26 cellular contexts compared by ENCODE assay signal in the genomic region with DNA sequence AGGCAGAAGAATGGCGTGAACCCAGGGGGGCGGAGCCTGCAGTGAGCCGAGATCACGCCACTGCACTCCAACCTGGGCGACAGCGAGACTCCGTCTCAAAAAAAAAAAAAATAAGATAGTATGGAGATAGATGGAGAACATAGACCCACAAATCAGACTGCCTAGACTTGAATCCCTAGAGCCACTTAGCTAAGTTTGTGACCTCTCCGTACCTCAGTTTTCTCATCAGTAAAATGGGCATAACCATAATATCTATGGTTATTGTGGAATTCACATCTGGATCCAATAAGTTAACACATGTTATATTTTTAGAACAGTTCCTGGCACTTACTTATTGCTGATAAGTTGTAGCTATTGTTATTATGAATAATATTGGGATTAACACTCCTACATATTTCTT. TPM values are rescaled to one million over a fixed set of nuclear protein-coding genes. Genes with fewer than 3 reads are reported as not detected.
DNase-seq lines count a peak whose midpoint lies in the region; ATAC-seq, FAIRE-seq and TF ChIP-seq lines count a peak whose summit lies in the region.
"Had no signal": no experiment of that assay in that cellular context is flagged by ENCODE, and none has a peak within 500 bp of the region (broad histone marks: within the 10 kb centered on the region; RNA-seq: fewer than 3 reads in every experiment).

No MANE protein-coding gene starts in this region.

- POLR2A ChIA-PET in HepG2 (lab: Yijun Ruan, JAX) = no interaction called here
- POLR2A ChIA-PET in naive thymus-derived CD8-positive, alpha-beta T cell (lab: Charles Lee) = interaction anchor here (1.1 to 3.5 kb wide), 4 partner anchors 8 to 26 kb away, joined by 3 to 60 read pairs (median 15); a partner anchor contains a TSS

- H3K27ac Mint-ChIP-seq in central memory CD8-positive, alpha-beta T cell (ENCODE audit: low read depth) = peak overlapping the region; percentile 52
- peak overlapping the region in 8 of 10 donors; percentile 33 to 90 (median 63) for H3K27ac Mint-ChIP-seq in naive thymus-derived CD8-positive, alpha-beta T cell
- H3K27ac Mint-ChIP-seq: HFFc6 had no signal

- no peak overlapping the region for H3K4me3 ChIP-seq in HepG2 (replicated peaks in 1 of 3; ENCODE audit: insufficient read depth in 1 of 3, low read depth in 2 of 3, low read length in 3 of 3)
- H3K4me3 ChIP-seq in right lobe of liver = no peak overlapping the region
- no peak overlapping the region for H3K4me3 ChIP-seq in osteoblast (ENCODE audit: insufficient read depth, low read length)
- H3K4me3 ChIP-seq in thyroid gland (replicated peaks in 1 of 3) = no peak overlapping the region
- H3K4me3 ChIP-seq: HAP-1 had no signal

- H3K36me3 Mint-ChIP-seq in central memory CD8-positive, alpha-beta T cell (ENCODE audit: insufficient read depth) = peaks cover 2% of the 10 kb centered on the region
- peaks cover 0 to 2% (median 0%) of the 10 kb centered on the region in 3 donors for H3K36me3 Mint-ChIP-seq in naive thymus-derived CD8-positive, alpha-beta T cell
- H3K36me3 Mint-ChIP-seq: CD4-positive, alpha-beta memory T cell had no signal

- H3K79me2 ChIP-seq in HepG2 (ENCODE audit: insufficient read depth, low read length) = no peaks in the 10 kb centered on the region
- H3K79me2 ChIP-seq in osteoblast (ENCODE audit: insufficient read depth, low read length) = no peaks in the 10 kb centered on the region

- CTCF ChIA-PET in HepG2 (lab: Yijun Ruan, JAX; ENCODE audit: low intra/inter-chr PET ratio, low total read pairs) = no interaction called here

- H3K27me3 Mint-ChIP-seq in central memory CD8-positive, alpha-beta T cell = no peaks in the 10 kb centered on the region
- H3K27me3 Mint-ChIP-seq in naive thymus-derived CD8-positive, alpha-beta T cell = no peaks in the 10 kb centered on the region
- H3K27me3 Mint-ChIP-seq: CD4-positive, alpha-beta memory T cell had no signal

- H3K9me3 ChIP-seq in HepG2 (ENCODE audit: low read length) (no peaks in the 10 kb centered on the region), right lobe of liver (no peaks in the 10 kb centered on the region), osteoblast (ENCODE audit: low read depth, low read length) (no peaks in the 10 kb centered on the region), thyroid gland (no peaks in the 10 kb centered on the region)
- H3K9me3 ChIP-seq: HAP-1 had no signal

- no peak for FAIRE-seq in HepG2 (lab: Jason Lieb, UNC)
- FAIRE-seq: GM12891, GM18507, H54 had no signal

- TF ChIP-seq POLR2A in HepG2 (IDR thresholded peaks at IDR 0.05; ENCODE audit: insufficient read depth in 1 of 2, low read depth in 2 of 2, low read length in 2 of 2) (no peak), right lobe of liver (IDR thresholded peaks at IDR 0.05) (no peak), thyroid gland (IDR thresholded peaks at IDR 0.05) (no peak)

- peaks cover 14% of the 10 kb centered on the region for H3K4me1 Mint-ChIP-seq in central memory CD8-positive, alpha-beta T cell
- peaks cover 20 to 36% (median 27%) of the 10 kb centered on the region in 4 donors for H3K4me1 Mint-ChIP-seq in naive thymus-derived CD8-positive, alpha-beta T cell

- no peak for TF ChIP-seq RAD21 in HepG2 (CRISPR knock-in tag; IDR thresholded peaks at IDR 0.05)

- ATAC-seq in HepG2 (no peak), right lobe of liver (no peak), HG03159 (IDR thresholded peaks at IDR 0.05; ENCODE audit: unreplicated experiment) (no peak)
- no peak for ATAC-seq in central memory CD8-positive, alpha-beta T cell (replicated peaks; ENCODE audit: extremely low read depth, poor library complexity, severe bottlenecking)
- no peak for ATAC-seq in naive thymus-derived CD8-positive, alpha-beta T cell

- H3K4me1 ChIP-seq in HepG2 (ENCODE audit: insufficient read depth, low read length) = peaks cover 20% of the 10 kb centered on the region
- H3K4me1 ChIP-seq in right lobe of liver = no peaks in the 10 kb centered on the region
- no peaks in the 10 kb centered on the region for H3K4me1 ChIP-seq in osteoblast (ENCODE audit: insufficient read depth, low read length)
- H3K4me1 ChIP-seq in thyroid gland = no peaks in the 10 kb centered on the region
- H3K4me1 ChIP-seq: HAP-1 had no signal

- H4K20me1 ChIP-seq in HepG2 (ENCODE audit: insufficient read depth, low read length) (no peaks in the 10 kb centered on the region), osteoblast (ENCODE audit: insufficient read depth, low read length) (no peaks in the 10 kb centered on the region)

- TF ChIP-seq CTCF in HepG2 (CRISPR knock-in tag; IDR thresholded peaks at IDR 0.05) (no peak), right lobe of liver (IDR thresholded peaks at IDR 0.05) (no peak), osteoblast (IDR thresholded peaks at IDR 0.05; ENCODE audit: extremely low read depth, low read depth, low read length) (no peak), thyroid gland (IDR thresholded peaks at IDR 0.05) (no peak)

- in situ Hi-C loops in HepG2 (cut with HindIII; ENCODE audit: extremely low pct_ligation_motif_present, low pct_unique_long_range_greater_than_20kb) = no loop called here

- TF ChIP-seq EP300 in HepG2 (IDR thresholded peaks at IDR 0.05; ENCODE audit: low read depth in 2 of 2, low read length in 2 of 2) (no peak), HepG2 (CRISPR knock-in tag; IDR thresholded peaks at IDR 0.05; ENCODE audit: borderline replicate concordance) (no peak)

- WGBS in HepG2 (ENCODE audit: low lambda C conversion rate) = 38% methylated on average over 8 of the region's 8 CpGs
- WGBS in right lobe of liver (ENCODE audit: insufficient coverage, low coverage, low lambda C conversion rate, missing lambda C conversion rate) = 79% methylated on average over 8 of the region's 8 CpGs
- 92 to 95% methylated on average over 8 of the region's 8 CpGs for WGBS in thyroid gland, 2 donors

- no peak for DNase-seq in HepG2 (ENCODE audit: low spot score)
- no peak for DNase-seq in right lobe of liver
- no peak for DNase-seq in central memory CD8-positive, alpha-beta T cell (ENCODE audit: low spot score in 2 of 2)
- DNase-seq in naive thymus-derived CD8-positive, alpha-beta T cell = no peak
- DNase-seq in osteoblast (ENCODE audit: insufficient read length, low spot score, missing footprints) = peak; percentile 10
- DNase-seq in T-helper 9 cell = no peak
- DNase-seq in thyroid gland = no peak
- DNase-seq: C1 segment of cervical spinal cord; Calu3; CD4-positive, alpha-beta memory T cell; COR-L47; DMS53; DMS79 treated with DMSO at 0.1 percent for 48 hours; GF-D8; GOT3; HFFc6 had no signal

- H3K36me3 ChIP-seq in HepG2 (replicated peaks in 1 of 2; ENCODE audit: control insufficient read depth in 1 of 2, insufficient read depth in 2 of 2, low read length in 2 of 2) (no peaks in the 10 kb centered on the region), right lobe of liver (no peaks in the 10 kb centered on the region), osteoblast (ENCODE audit: insufficient read depth, low read length) (no peaks in the 10 kb centered on the region), thyroid gland (no peaks in the 10 kb centered on the region)
- H3K36me3 ChIP-seq: HAP-1 had no signal

- no peak overlapping the region for H3K27ac ChIP-seq in HepG2 (ENCODE audit: extremely low read length, insufficient read depth, low read length)
- no peak overlapping the region for H3K27ac ChIP-seq in right lobe of liver
- H3K27ac ChIP-seq in osteoblast (ENCODE audit: low read depth, low read length) = no peak overlapping the region
- H3K27ac ChIP-seq in thyroid gland = no peak overlapping the region

- no peaks in the 10 kb centered on the region for H3K9me3 Mint-ChIP-seq in central memory CD8-positive, alpha-beta T cell
- H3K9me3 Mint-ChIP-seq in naive thymus-derived CD8-positive, alpha-beta T cell = no peaks in the 10 kb centered on the region
- H3K9me3 Mint-ChIP-seq: CD4-positive, alpha-beta memory T cell; HFFc6 had no signal

- H3K4me3 Mint-ChIP-seq in central memory CD8-positive, alpha-beta T cell = no peak overlapping the region
- no peak overlapping the region for H3K4me3 Mint-ChIP-seq in naive thymus-derived CD8-positive, alpha-beta T cell
- H3K4me3 Mint-ChIP-seq: HFFc6 had no signal

- H3K4me2 ChIP-seq in HepG2 (ENCODE audit: low read depth, low read length) (no peak overlapping the region), osteoblast (ENCODE audit: insufficient read depth, low read length) (no peak overlapping the region)

- H3K9ac ChIP-seq in HepG2 (ENCODE audit: insufficient read depth, low read depth, low read length) = no peak overlapping the region

- BruUV-seq in HepG2 (replicated peaks; lab: Mats Ljungman, UMichigan) = no TSS peak

- peaks cover 0 to 4% of the 10 kb centered on the region in 2 experiments; a peak in 1 of 5 replicates for H3K27me3 ChIP-seq in HepG2 (ENCODE audit: control insufficient read depth in 1 of 2, insufficient read depth in 2 of 2, low read length in 2 of 2)
- H3K27me3 ChIP-seq in right lobe of liver = no peaks in the 10 kb centered on the region
- no peaks in the 10 kb centered on the region for H3K27me3 ChIP-seq in osteoblast (ENCODE audit: insufficient read depth, low read length)
- H3K27me3 ChIP-seq in thyroid gland = no peaks in the 10 kb centered on the region

- H2AFZ ChIP-seq in HepG2 (ENCODE audit: low read length) (no peak overlapping the region), osteoblast (ENCODE audit: low read length) (no peak overlapping the region)

- intact Hi-C loops in HepG2 (cut with micrococcal nuclease; ENCODE audit: unreplicated experiment) = no loop called here
- intact Hi-C loops in right lobe of liver (cut with DNase I) = no loop called here
- intact Hi-C loops in thyroid gland (cut with DNase I) = no loop called here

RNA-seq across cellular contexts. Expression of a gene that starts 7.2 kb away (rescaled TPM):
- total RNA-seq in HepG2 (2016; rRNA removed; fragmentation: Illumina TruSeq; extraction: Trizol) (not detected in 2 replicates), right lobe of liver (not detected), osteoblast (not detected in 2 replicates), thyroid gland (not detected)
- not detected in 2 replicates for total RNA-seq in HepG2 (2016; cell fraction: cytosol; rRNA removed; fragmentation: Illumina TruSeq; extraction: Trizol; ENCODE audit: low read depth)
- total RNA-seq in HepG2 (2016; cell fraction: insoluble cytoplasmic fraction; rRNA removed; fragmentation: Illumina TruSeq; extraction: Trizol) = not detected in 2 replicates
- not detected in 2 replicates for total RNA-seq in HepG2 (2016; cell fraction: membrane; rRNA removed; fragmentation: Illumina TruSeq; extraction: Trizol)
- not detected in 2 replicates for total RNA-seq in HepG2 (2016; cell fraction: nucleus; rRNA removed; fragmentation: Illumina TruSeq; extraction: Trizol)
- polyA plus RNA-seq in HepG2 (2011; rRNA removed) = not detected in 2 replicates
- polyA plus RNA-seq in HepG2 (2011; cell fraction: cytosol; rRNA removed) = not detected in 2 replicates
- polyA plus RNA-seq in HepG2 (2011; cell fraction: nucleus; rRNA removed) = not detected in 2 replicates
- 0.47 and 0.59 TPM in 2 replicates for polyA plus RNA-seq in HepG2 (2012)
- not detected in 2 replicates for polyA plus RNA-seq in HepG2 (2016; cell fraction: cytosol; fragmentation: Illumina TruSeq; extraction: Trizol; ENCODE audit: low read depth)
- not detected in 2 replicates for polyA plus RNA-seq in HepG2 (2016; cell fraction: insoluble cytoplasmic fraction; fragmentation: Illumina TruSeq; extraction: Trizol; ENCODE audit: low read depth)
- polyA plus RNA-seq in HepG2 (2016; cell fraction: membrane; fragmentation: Illumina TruSeq; extraction: Trizol; ENCODE audit: low read depth) = not detected in 2 replicates
- polyA plus RNA-seq in HepG2 (2016; cell fraction: nucleus; fragmentation: Illumina TruSeq; extraction: Trizol; ENCODE audit: insufficient read depth, low read depth) = not detected in 2 replicates
- polyA minus RNA-seq in HepG2 (2011; rRNA and poly(A)+ RNA removed; ENCODE audit: low replicate concordance) = not detected in 2 replicates
- polyA minus RNA-seq in HepG2 (2011; cell fraction: cytosol; rRNA and poly(A)+ RNA removed) = not detected in 2 replicates
- not detected in 2 replicates for polyA minus RNA-seq in HepG2 (2011; cell fraction: nucleus; rRNA and poly(A)+ RNA removed)
- under 1 TPM; 0.52 to 0.75 TPM for total RNA-seq in naive thymus-derived CD8-positive, alpha-beta T cell
- polyA plus RNA-seq in naive thymus-derived CD8-positive, alpha-beta T cell = under 1 TPM; 0.12 to 0.50 (median 0.22) TPM
- total RNA-seq: A172; A673; Calu3; CD4-positive, alpha-beta memory T cell; Daoy; G401; HFFc6 had no signal
- polyA plus RNA-seq: BJ had no signal

RNA-seq across cellular contexts. Expression of a gene that starts 13.0 kb away (rescaled TPM):
- total RNA-seq in HepG2 (2016; rRNA removed; fragmentation: Illumina TruSeq; extraction: Trizol) (56.5 and 69.9 TPM in 2 replicates), right lobe of liver (100 to 1,000 TPM in 1 of 6 experiments, 10 to 100 TPM in 5; 63.8 to 112 (median 68.8) TPM), osteoblast (69.8 and 72.5 TPM in 2 replicates), thyroid gland (10 to 100 TPM; 80.9 to 91.6 (median 83.5) TPM)
- total RNA-seq in HepG2 (2016; cell fraction: cytosol; rRNA removed; fragmentation: Illumina TruSeq; extraction: Trizol; ENCODE audit: low read depth) = 17.0 and 17.6 TPM in 2 replicates
- 53.1 and 69.5 TPM in 2 replicates for total RNA-seq in HepG2 (2016; cell fraction: insoluble cytoplasmic fraction; rRNA removed; fragmentation: Illumina TruSeq; extraction: Trizol)
- total RNA-seq in HepG2 (2016; cell fraction: membrane; rRNA removed; fragmentation: Illumina TruSeq; extraction: Trizol) = 32.7 and 34.6 TPM in 2 replicates
- 51.4 and 61.7 TPM in 2 replicates for total RNA-seq in HepG2 (2016; cell fraction: nucleus; rRNA removed; fragmentation: Illumina TruSeq; extraction: Trizol)
- 94.3 and 102 TPM in 2 replicates for polyA plus RNA-seq in HepG2 (2011; rRNA removed)
- 93.1 and 108 TPM in 2 replicates for polyA plus RNA-seq in HepG2 (2011; cell fraction: cytosol; rRNA removed)
- polyA plus RNA-seq in HepG2 (2011; cell fraction: nucleus; rRNA removed) = 122 and 123 TPM in 2 replicates
- 73.8 and 77.6 TPM in 2 replicates for polyA plus RNA-seq in HepG2 (2012)
- polyA plus RNA-seq in HepG2 (2016; cell fraction: cytosol; fragmentation: Illumina TruSeq; extraction: Trizol; ENCODE audit: low read depth) = 10.6 and 12.2 TPM in 2 replicates
- 80.8 and 82.0 TPM in 2 replicates for polyA plus RNA-seq in HepG2 (2016; cell fraction: insoluble cytoplasmic fraction; fragmentation: Illumina TruSeq; extraction: Trizol; ENCODE audit: low read depth)
- 19.6 and 22.7 TPM in 2 replicates for polyA plus RNA-seq in HepG2 (2016; cell fraction: membrane; fragmentation: Illumina TruSeq; extraction: Trizol; ENCODE audit: low read depth)
- 113 and 120 TPM in 2 replicates for polyA plus RNA-seq in HepG2 (2016; cell fraction: nucleus; fragmentation: Illumina TruSeq; extraction: Trizol; ENCODE audit: insufficient read depth, low read depth)
- polyA minus RNA-seq in HepG2 (2011; rRNA and poly(A)+ RNA removed; ENCODE audit: low replicate concordance) = 129 and 131 TPM in 2 replicates
- 45.5 and 49.7 TPM in 2 replicates for polyA minus RNA-seq in HepG2 (2011; cell fraction: cytosol; rRNA and poly(A)+ RNA removed)
- 71.3 and 89.1 TPM in 2 replicates for polyA minus RNA-seq in HepG2 (2011; cell fraction: nucleus; rRNA and poly(A)+ RNA removed)
- 100 to 1,000 TPM; 118 to 120 TPM for total RNA-seq in naive thymus-derived CD8-positive, alpha-beta T cell
- 1 to 10 TPM; 8.8 to 9.3 (median 8.9) TPM for polyA plus RNA-seq in naive thymus-derived CD8-positive, alpha-beta T cell

RNA-seq across cellular contexts. Expression of a gene that starts 54.3 kb away (rescaled TPM):
- total RNA-seq in HepG2 (2016; rRNA removed; fragmentation: Illumina TruSeq; extraction: Trizol) (8.1 and 11.5 TPM in 2 replicates), right lobe of liver (1 to 10 TPM; 3.9 to 7.9 (median 4.9) TPM), osteoblast (0.29 and 0.36 TPM in 2 replicates), thyroid gland (10 to 100 TPM in 2 of 4 donors, 1 to 10 TPM in 2; 5.7 to 16.4 (median 9.5) TPM)
- 2.4 and 2.7 TPM in 2 replicates for total RNA-seq in HepG2 (2016; cell fraction: cytosol; rRNA removed; fragmentation: Illumina TruSeq; extraction: Trizol; ENCODE audit: low read depth)
- total RNA-seq in HepG2 (2016; cell fraction: insoluble cytoplasmic fraction; rRNA removed; fragmentation: Illumina TruSeq; extraction: Trizol) = 5.4 and 11.9 TPM in 2 replicates
- total RNA-seq in HepG2 (2016; cell fraction: membrane; rRNA removed; fragmentation: Illumina TruSeq; extraction: Trizol) = 6.9 and 7.9 TPM in 2 replicates
- 12.4 and 16.2 TPM in 2 replicates for total RNA-seq in HepG2 (2016; cell fraction: nucleus; rRNA removed; fragmentation: Illumina TruSeq; extraction: Trizol)
- 6.5 and 10.3 TPM in 2 replicates for polyA plus RNA-seq in HepG2 (2011; rRNA removed)
- 3.2 and 3.9 TPM in 2 replicates for polyA plus RNA-seq in HepG2 (2011; cell fraction: cytosol; rRNA removed)
- polyA plus RNA-seq in HepG2 (2011; cell fraction: nucleus; rRNA removed) = 23.6 and 25.1 TPM in 2 replicates
- 4.9 and 11.7 TPM in 2 replicates for polyA plus RNA-seq in HepG2 (2012)
- polyA plus RNA-seq in HepG2 (2016; cell fraction: cytosol; fragmentation: Illumina TruSeq; extraction: Trizol; ENCODE audit: low read depth) = 1.2 and 1.7 TPM in 2 replicates
- polyA plus RNA-seq in HepG2 (2016; cell fraction: insoluble cytoplasmic fraction; fragmentation: Illumina TruSeq; extraction: Trizol; ENCODE audit: low read depth) = 3.7 and 6.7 TPM in 2 replicates
- 2.9 and 4.2 TPM in 2 replicates for polyA plus RNA-seq in HepG2 (2016; cell fraction: membrane; fragmentation: Illumina TruSeq; extraction: Trizol; ENCODE audit: low read depth)
- polyA plus RNA-seq in HepG2 (2016; cell fraction: nucleus; fragmentation: Illumina TruSeq; extraction: Trizol; ENCODE audit: insufficient read depth, low read depth) = 20.2 and 23.1 TPM in 2 replicates
- 8.7 and 18.6 TPM in 2 replicates for polyA minus RNA-seq in HepG2 (2011; rRNA and poly(A)+ RNA removed; ENCODE audit: low replicate concordance)
- 2.4 and 3.3 TPM in 2 replicates for polyA minus RNA-seq in HepG2 (2011; cell fraction: cytosol; rRNA and poly(A)+ RNA removed)
- polyA minus RNA-seq in HepG2 (2011; cell fraction: nucleus; rRNA and poly(A)+ RNA removed) = 12.1 and 17.3 TPM in 2 replicates
- 1 to 10 TPM; 3.8 to 6.4 TPM for total RNA-seq in naive thymus-derived CD8-positive, alpha-beta T cell
- 1 to 10 TPM in 2 of 3 donors, under 1 TPM in 1; 0.50 to 3.6 (median 1.7) TPM for polyA plus RNA-seq in naive thymus-derived CD8-positive, alpha-beta T cell
- total RNA-seq: A172 had no signal
